In the genomic region with DNA sequence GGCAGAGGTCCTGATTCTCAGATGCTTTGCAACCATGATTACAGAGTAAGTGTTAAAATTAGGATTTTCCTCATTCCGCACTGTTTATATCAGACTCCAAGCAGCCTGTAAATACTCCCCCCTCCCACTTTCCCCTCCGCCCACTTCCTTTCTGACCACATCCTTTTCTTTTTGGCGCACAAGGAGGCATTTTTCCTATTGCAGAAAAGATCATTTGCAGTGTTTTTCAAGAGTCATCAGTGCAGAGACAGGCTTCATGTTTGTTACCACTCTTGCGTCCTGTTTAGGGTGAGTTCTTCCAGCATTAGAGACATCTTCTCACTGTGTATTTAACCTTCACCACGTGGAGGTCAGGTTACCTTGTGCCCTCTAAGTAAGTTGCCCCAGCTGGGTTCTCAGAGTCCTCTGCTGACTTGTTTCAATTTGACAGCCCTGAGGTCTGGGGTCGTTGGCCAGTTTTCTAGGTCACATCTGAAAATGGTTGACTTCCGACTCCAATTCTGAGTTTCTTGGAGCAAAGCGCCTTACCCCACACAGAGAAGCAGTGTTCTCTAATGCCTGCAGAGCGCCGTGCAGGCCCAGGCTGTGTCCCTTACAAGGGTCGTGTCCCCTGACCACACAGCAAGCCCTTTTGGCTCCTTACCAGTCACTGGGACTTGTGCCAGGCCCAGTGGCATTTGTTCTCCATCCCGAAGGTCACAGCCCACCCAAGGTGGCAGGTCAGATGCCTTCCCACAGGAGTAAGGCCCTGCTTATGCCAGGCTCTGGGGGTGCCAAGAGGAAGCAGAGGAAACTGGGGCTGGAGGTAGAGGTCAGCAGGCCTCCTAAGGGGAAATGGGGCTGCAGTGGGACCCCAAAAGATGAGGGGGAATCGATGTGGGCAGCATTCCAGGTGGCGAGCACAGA, we compare ENCODE assay signal across 1 cellular context.
TF ChIP-seq lines count a peak whose summit lies in the region.

No MANE protein-coding gene starts in this region.

TF ChIP-seq in K562, 482 proteins besides CTCF, POLR2A, EP300 and RAD21 (continued from another document):
- TF ChIP-seq, protein P1, sequence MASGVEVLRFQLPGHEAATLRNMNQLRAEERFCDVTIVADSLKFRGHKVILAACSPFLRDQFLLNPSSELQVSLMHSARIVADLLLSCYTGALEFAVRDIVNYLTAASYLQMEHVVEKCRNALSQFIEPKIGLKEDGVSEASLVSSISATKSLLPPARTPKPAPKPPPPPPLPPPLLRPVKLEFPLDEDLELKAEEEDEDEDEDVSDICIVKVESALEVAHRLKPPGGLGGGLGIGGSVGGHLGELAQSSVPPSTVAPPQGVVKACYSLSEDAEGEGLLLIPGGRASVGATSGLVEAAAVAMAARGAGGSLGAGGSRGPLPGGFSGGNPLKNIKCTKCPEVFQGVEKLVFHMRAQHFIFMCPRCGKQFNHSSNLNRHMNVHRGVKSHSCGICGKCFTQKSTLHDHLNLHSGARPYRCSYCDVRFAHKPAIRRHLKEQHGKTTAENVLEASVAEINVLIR (CRISPR knock-in tag; IDR thresholded peaks at IDR 0.05), result no peak
- no peak for TF ChIP-seq HSF4 (CRISPR knock-in tag; IDR thresholded peaks at IDR 0.05; ENCODE audit: borderline replicate concordance)
TF ChIP-seq in K562: peak in this region for 0.
